ENCODE assay signal across 2 cellular contexts in the genomic region with DNA sequence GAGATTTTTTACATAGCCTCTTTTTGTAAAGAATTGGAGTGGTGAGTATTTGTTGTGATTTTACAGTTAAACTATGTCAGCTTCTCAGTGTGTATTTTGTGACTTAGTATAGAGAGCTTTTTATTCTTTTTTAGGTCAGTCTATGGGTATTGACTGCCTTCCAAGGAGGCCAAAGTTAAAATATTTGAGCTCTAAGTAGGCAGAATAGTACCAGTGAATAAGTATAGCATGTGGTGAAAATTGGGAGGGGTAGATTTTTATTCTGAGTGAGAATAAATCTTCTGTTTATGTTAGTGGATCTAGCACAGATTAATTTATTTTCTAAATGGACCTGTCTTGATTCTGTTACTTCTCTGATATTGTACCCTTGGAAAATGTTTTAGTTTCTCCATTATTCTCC.
TF ChIP-seq lines count a peak whose summit lies in the region.

No MANE protein-coding gene starts in this region.

TF ChIP-seq in SK-N-SH, 30 proteins besides CTCF, POLR2A, EP300 and RAD21:
- TF ChIP-seq, protein P1, sequence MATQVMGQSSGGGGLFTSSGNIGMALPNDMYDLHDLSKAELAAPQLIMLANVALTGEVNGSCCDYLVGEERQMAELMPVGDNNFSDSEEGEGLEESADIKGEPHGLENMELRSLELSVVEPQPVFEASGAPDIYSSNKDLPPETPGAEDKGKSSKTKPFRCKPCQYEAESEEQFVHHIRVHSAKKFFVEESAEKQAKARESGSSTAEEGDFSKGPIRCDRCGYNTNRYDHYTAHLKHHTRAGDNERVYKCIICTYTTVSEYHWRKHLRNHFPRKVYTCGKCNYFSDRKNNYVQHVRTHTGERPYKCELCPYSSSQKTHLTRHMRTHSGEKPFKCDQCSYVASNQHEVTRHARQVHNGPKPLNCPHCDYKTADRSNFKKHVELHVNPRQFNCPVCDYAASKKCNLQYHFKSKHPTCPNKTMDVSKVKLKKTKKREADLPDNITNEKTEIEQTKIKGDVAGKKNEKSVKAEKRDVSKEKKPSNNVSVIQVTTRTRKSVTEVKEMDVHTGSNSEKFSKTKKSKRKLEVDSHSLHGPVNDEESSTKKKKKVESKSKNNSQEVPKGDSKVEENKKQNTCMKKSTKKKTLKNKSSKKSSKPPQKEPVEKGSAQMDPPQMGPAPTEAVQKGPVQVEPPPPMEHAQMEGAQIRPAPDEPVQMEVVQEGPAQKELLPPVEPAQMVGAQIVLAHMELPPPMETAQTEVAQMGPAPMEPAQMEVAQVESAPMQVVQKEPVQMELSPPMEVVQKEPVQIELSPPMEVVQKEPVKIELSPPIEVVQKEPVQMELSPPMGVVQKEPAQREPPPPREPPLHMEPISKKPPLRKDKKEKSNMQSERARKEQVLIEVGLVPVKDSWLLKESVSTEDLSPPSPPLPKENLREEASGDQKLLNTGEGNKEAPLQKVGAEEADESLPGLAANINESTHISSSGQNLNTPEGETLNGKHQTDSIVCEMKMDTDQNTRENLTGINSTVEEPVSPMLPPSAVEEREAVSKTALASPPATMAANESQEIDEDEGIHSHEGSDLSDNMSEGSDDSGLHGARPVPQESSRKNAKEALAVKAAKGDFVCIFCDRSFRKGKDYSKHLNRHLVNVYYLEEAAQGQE (IDR thresholded peaks at IDR 0.05; ENCODE audit: low read depth, low read length): no peak
- no peak for TF ChIP-seq MAX (IDR thresholded peaks at IDR 0.05; ENCODE audit: low read depth)
- TF ChIP-seq ZBTB33 (IDR thresholded peaks at IDR 0.05; ENCODE audit: borderline replicate concordance, low read depth): no peak
- TF ChIP-seq RXRA (IDR thresholded peaks at IDR 0.05; ENCODE audit: borderline replicate concordance, low read depth): no peak
- TF ChIP-seq FOSL2 (IDR thresholded peaks at IDR 0.05; ENCODE audit: borderline replicate concordance, low read depth): no peak
- no peak for TF ChIP-seq EZH2phosphoT487 (IDR thresholded peaks at IDR 0.05; ENCODE audit: borderline replicate concordance, low read depth)
- TF ChIP-seq RFX5 (IDR thresholded peaks at IDR 0.05; ENCODE audit: low read length): no peak
- TF ChIP-seq POLR2AphosphoS5 (IDR thresholded peaks at IDR 0.05; ENCODE audit: low read depth, low read length): no peak
- no peak for TF ChIP-seq TEAD4 (IDR thresholded peaks at IDR 0.05; ENCODE audit: borderline replicate concordance, insufficient read depth)
- no peak for TF ChIP-seq SIN3A (IDR thresholded peaks at IDR 0.05; ENCODE audit: borderline replicate concordance, low read depth, low read length)

TF ChIP-seq in SK-N-SH treated with all-trans-retinoic acid at 6 μM for 48 hours, 23 proteins besides CTCF, POLR2A, EP300 and RAD21:
- TF ChIP-seq, protein P2, sequence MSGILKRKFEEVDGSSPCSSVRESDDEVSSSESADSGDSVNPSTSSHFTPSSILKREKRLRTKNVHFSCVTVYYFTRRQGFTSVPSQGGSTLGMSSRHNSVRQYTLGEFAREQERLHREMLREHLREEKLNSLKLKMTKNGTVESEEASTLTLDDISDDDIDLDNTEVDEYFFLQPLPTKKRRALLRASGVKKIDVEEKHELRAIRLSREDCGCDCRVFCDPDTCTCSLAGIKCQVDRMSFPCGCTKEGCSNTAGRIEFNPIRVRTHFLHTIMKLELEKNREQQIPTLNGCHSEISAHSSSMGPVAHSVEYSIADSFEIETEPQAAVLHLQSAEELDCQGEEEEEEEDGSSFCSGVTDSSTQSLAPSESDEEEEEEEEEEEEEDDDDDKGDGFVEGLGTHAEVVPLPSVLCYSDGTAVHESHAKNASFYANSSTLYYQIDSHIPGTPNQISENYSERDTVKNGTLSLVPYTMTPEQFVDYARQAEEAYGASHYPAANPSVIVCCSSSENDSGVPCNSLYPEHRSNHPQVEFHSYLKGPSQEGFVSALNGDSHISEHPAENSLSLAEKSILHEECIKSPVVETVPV (CRISPR knock-in tag; IDR thresholded peaks at IDR 0.05): no peak
- TF ChIP-seq SNAI2 (CRISPR knock-in tag; IDR thresholded peaks at IDR 0.05): no peak
- TF ChIP-seq RARB (CRISPR knock-in tag; IDR thresholded peaks at IDR 0.05): no peak
- TF ChIP-seq ARNTL (CRISPR knock-in tag; IDR thresholded peaks at IDR 0.05; ENCODE audit: borderline replicate concordance, low read depth): no peak
- TF ChIP-seq ZNF565 (CRISPR knock-in tag; conservative IDR thresholded peaks at IDR 0.05; ENCODE audit: low read depth): no peak
- no peak for TF ChIP-seq ZFP3 (CRISPR knock-in tag; IDR thresholded peaks at IDR 0.05)
- no peak for TF ChIP-seq ZFP30 (CRISPR knock-in tag; IDR thresholded peaks at IDR 0.05)
- TF ChIP-seq, protein P3, sequence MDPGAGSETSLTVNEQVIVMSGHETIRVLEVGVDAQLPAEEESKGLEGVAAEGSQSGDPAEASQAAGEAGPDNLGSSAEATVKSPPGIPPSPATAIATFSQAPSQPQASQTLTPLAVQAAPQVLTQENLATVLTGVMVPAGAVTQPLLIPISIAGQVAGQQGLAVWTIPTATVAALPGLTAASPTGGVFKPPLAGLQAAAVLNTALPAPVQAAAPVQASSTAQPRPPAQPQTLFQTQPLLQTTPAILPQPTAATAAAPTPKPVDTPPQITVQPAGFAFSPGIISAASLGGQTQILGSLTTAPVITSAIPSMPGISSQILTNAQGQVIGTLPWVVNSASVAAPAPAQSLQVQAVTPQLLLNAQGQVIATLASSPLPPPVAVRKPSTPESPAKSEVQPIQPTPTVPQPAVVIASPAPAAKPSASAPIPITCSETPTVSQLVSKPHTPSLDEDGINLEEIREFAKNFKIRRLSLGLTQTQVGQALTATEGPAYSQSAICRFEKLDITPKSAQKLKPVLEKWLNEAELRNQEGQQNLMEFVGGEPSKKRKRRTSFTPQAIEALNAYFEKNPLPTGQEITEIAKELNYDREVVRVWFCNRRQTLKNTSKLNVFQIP (CRISPR knock-in tag; IDR thresholded peaks at IDR 0.05; ENCODE audit: borderline replicate concordance, low read depth): no peak
- TF ChIP-seq GLIS3 (CRISPR knock-in tag; IDR thresholded peaks at IDR 0.05): no peak
TF ChIP-seq in SK-N-SH treated with all-trans-retinoic acid at 6 μM for 48 hours: peak in this region for 0.
